ENCODE assay signal across 1 cellular context in the genomic region with DNA sequence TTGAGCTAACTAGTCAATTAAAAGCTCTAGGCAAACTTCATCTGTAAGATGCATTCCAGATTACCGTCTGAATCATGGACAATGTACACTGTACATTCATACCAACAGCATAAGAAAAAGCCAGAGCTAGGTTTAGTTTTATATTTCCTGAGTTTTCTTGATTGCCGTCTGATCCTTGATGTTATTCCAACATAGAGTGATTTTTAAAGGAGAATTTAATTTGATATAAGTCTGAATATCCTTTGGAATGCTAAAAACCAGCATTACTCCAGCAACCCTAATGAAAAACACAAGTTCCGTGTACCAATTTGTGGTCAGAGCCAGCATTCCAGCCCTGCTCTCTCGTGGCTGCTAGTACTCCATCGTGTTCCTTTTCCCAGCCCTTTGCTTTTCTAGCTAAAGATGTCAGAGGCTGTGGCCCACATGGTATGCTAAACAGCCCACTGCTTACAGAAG.
TF ChIP-seq lines count a peak whose summit lies in the region.

No MANE protein-coding gene starts in this region.

TF ChIP-seq in HepG2, 621 proteins besides CTCF, POLR2A, EP300 and RAD21 (continued from another document):
- TF ChIP-seq, protein P1, sequence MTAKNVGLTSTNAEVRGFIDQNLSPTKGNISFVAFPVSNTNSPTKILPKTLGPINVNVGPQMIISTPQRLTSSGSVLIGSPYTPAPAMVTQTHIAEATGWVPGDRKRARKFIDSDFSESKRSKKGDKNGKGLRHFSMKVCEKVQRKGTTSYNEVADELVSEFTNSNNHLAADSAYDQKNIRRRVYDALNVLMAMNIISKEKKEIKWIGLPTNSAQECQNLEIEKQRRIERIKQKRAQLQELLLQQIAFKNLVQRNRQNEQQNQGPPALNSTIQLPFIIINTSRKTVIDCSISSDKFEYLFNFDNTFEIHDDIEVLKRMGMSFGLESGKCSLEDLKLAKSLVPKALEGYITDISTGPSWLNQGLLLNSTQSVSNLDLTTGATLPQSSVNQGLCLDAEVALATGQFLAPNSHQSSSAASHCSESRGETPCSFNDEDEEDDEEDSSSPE (CRISPR knock-in tag; IDR thresholded peaks at IDR 0.05), result no peak
- TF ChIP-seq ZNF543 (CRISPR knock-in tag; IDR thresholded peaks at IDR 0.05) (no peak), CHD4 (IDR thresholded peaks at IDR 0.05; ENCODE audit: borderline replicate concordance, low read length) (no peak), ZZZ3 (CRISPR knock-in tag; IDR thresholded peaks at IDR 0.05; ENCODE audit: borderline replicate concordance) (no peak), ZSCAN22 (CRISPR knock-in tag; IDR thresholded peaks at IDR 0.05) (no peak)
- TF ChIP-seq, protein P2, sequence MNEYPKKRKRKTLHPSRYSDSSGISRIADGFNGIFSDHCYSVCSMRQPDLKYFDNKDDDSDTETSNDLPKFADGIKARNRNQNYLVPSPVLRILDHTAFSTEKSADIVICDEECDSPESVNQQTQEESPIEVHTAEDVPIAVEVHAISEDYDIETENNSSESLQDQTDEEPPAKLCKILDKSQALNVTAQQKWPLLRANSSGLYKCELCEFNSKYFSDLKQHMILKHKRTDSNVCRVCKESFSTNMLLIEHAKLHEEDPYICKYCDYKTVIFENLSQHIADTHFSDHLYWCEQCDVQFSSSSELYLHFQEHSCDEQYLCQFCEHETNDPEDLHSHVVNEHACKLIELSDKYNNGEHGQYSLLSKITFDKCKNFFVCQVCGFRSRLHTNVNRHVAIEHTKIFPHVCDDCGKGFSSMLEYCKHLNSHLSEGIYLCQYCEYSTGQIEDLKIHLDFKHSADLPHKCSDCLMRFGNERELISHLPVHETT (CRISPR knock-in tag; conservative IDR thresholded peaks at IDR 0.05), result no peak
- TF ChIP-seq, protein P3, sequence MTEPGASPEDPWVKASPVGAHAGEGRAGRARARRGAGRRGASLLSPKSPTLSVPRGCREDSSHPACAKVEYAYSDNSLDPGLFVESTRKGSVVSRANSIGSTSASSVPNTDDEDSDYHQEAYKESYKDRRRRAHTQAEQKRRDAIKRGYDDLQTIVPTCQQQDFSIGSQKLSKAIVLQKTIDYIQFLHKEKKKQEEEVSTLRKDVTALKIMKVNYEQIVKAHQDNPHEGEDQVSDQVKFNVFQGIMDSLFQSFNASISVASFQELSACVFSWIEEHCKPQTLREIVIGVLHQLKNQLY (CRISPR knock-in tag; IDR thresholded peaks at IDR 0.05), result no peak
